In the genomic region with DNA sequence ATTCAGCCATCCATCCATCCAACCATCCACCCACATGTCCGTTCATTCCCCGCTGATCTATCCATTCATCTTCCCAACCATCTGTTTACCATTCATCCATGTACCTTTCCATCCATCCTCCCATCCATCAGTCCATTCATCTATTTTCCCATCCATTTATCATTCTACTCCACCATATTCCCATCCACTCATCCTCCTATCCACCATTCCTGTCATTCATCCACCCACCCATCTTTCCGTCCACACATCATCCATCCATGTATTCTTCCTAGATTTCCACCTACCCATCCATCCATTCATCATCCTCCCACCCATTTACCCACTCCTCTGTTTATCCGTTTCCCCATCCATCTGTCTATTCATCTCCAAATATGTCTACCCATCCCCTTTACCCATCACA, we compare ENCODE assay signal across 1 cellular context.
TF ChIP-seq lines count a peak whose summit lies in the region.

No MANE protein-coding gene starts in this region.

TF ChIP-seq in HepG2, 621 proteins besides CTCF, POLR2A, EP300 and RAD21:
- TF ChIP-seq CCAR2 (optimal IDR thresholded peaks at IDR 0.05; ENCODE audit: low read depth, low read length) (no peak), ZNF326 (CRISPR knock-in tag; IDR thresholded peaks at IDR 0.05; ENCODE audit: borderline replicate concordance) (no peak), SIN3B (IDR thresholded peaks at IDR 0.05; ENCODE audit: low read length) (no peak), ZNF205 (CRISPR knock-in tag; IDR thresholded peaks at IDR 0.05) (no peak), ZKSCAN1 (IDR thresholded peaks at IDR 0.05; ENCODE audit: low read length) (no peak), NFRKB (IDR thresholded peaks at IDR 0.05) (peak; percentile 57; the same call in 1 of the 2 replicates), FOXP1 (IDR thresholded peaks at IDR 0.05) (0 out of 2 replicates have a peak, but pooled peaks have one; percentile 51), FOXP1 (CRISPR knock-in tag; IDR thresholded peaks at IDR 0.05) (no peak), FOXK2 (IDR thresholded peaks at IDR 0.05) (peak; percentile 62), FOXA1 (IDR thresholded peaks at IDR 0.05) (0 out of 2 replicates have a peak, but pooled peaks have one; percentile 24), FOXA1 (CRISPR knock-in tag; IDR thresholded peaks at IDR 0.05) (no peak), PRDM15 (CRISPR knock-in tag; IDR thresholded peaks at IDR 0.05) (no peak), ATF5 (CRISPR knock-in tag; IDR thresholded peaks at IDR 0.05; ENCODE audit: low read depth) (no peak), SP1 (IDR thresholded peaks at IDR 0.05) (peak; percentile 57; the same call in 1 of the 2 replicates), SP1 (CRISPR knock-in tag; IDR thresholded peaks at IDR 0.05) (no peak), SOX6 (IDR thresholded peaks at IDR 0.05) (0 out of 2 replicates have a peak, but pooled peaks have one; percentile 31), SOX6 (CRISPR knock-in tag; IDR thresholded peaks at IDR 0.05) (no peak), RAD51 (IDR thresholded peaks at IDR 0.05; ENCODE audit: borderline replicate concordance) (0 out of 2 replicates have a peak, but pooled peaks have one; percentile 20), ZNF282 (IDR thresholded peaks at IDR 0.05; ENCODE audit: partially characterized antibody) (peak; percentile 83), ZNF615 (CRISPR knock-in tag; IDR thresholded peaks at IDR 0.05; ENCODE audit: borderline replicate concordance) (no peak), NONO (IDR thresholded peaks at IDR 0.05) (0 out of 2 replicates have a peak, but pooled peaks have one; percentile 10), NONO (CRISPR knock-in tag; conservative IDR thresholded peaks at IDR 0.05) (no peak), NBN (conservative IDR thresholded peaks at IDR 0.05) (peak; percentile 92; the same call in 1 of the 2 replicates), IKZF1 (IDR thresholded peaks at IDR 0.05) (peak; percentile 96; the same call in 1 of the 2 replicates), ARNT (IDR thresholded peaks at IDR 0.05) (0 out of 2 replicates have a peak, but pooled peaks have one; percentile 57)
